1 cellular context compared by ENCODE assay signal in genomic region chrX:108091266-108091877, GRCh38.
TF ChIP-seq lines count a peak whose summit lies in the region.

TSS of gene ATG4A (plus strand) at chrX:108091778. CDS start at chrX:108091827, 49 bp downstream.
TSS of gene PSMD10 (minus strand) at chrX:108091542. CDS start at chrX:108091520, 22 bp downstream.

TF ChIP-seq in GM23338, 12 proteins besides CTCF, POLR2A, EP300 and RAD21:
- no peak for TF ChIP-seq ZNF462 (CRISPR knock-in tag; IDR thresholded peaks at IDR 0.05)
- TF ChIP-seq POLR2AphosphoS5 (IDR thresholded peaks at IDR 0.05; ENCODE audit: low read depth), result peak; percentile 70
- TF ChIP-seq JUNB (IDR thresholded peaks at IDR 0.05; ENCODE audit: unreplicated experiment), result no peak
- peak; percentile 94 for TF ChIP-seq ETS1 (IDR thresholded peaks at IDR 0.05)
- no peak for TF ChIP-seq ZNF114 (CRISPR knock-in tag; IDR thresholded peaks at IDR 0.05)
- TF ChIP-seq CREB1 (CRISPR knock-in tag; IDR thresholded peaks at IDR 0.05; ENCODE audit: low read depth), result peak; percentile 65
- TF ChIP-seq EZH2 (IDR thresholded peaks at IDR 0.05; ENCODE audit: low read depth, unreplicated experiment), result no peak
TF ChIP-seq in GM23338: peak in this region for 3.
